4 cellular contexts compared by ENCODE assay signal in the genomic region with DNA sequence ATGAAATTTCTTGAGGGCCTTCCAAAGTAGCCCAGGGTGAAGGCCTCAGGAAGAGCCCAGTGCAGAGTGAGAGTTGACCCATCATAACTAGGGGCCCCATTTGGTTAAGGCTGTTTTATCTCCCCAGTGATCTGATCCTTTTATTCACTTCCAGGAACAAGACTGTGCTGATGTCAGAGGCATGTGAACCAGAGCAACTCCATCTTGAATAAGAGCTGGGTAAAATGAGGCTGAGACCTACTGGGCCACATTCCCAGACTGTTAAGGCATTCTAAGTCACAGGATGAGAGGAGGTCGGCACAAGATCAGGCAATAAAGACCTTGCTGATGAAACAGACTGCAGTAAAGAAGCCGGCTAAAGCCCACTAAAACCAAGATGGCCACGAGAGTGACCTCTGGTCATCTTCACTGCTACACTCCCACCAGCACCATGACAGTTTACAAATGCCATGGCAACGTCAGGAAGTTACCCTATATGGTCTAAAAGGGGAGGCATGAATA. TPM values are rescaled to one million over a fixed set of nuclear protein-coding genes. Genes with fewer than 3 reads are reported as not detected.
"Had no signal": no experiment of that assay in that cellular context is flagged by ENCODE, and none has a peak within 500 bp of the region (broad histone marks: within the 10 kb centered on the region; RNA-seq: fewer than 3 reads in every experiment).

No MANE protein-coding gene starts in this region.

RNA-seq across cellular contexts. Expression of gene CHST15, which starts 55.1 kb away (rescaled TPM):
- total RNA-seq: activated CD4-positive, alpha-beta T cell treated with anti-CD3 and anti-CD28 coated beads, Interleukin-2, amount 10 ng/mL, durations not matched to agents 7 days and 5 days; activated CD8-positive, alpha-beta T cell treated with anti-CD3 and anti-CD28 coated beads, Interleukin-2, amount 10 ng/mL, durations not matched to agents 7 days and 5 days; activated T-helper 2 cell treated with anti-CD3 and anti-CD28 coated beads, Interferon-gamma antibody, Interleukin-2, Interleukin-4, amounts not matched to agents 10 μg/mL and 5 μg/mL and 100 μg/mL, durations not matched to agents 14 hours and 24 hours and 36 hours; SK-MEL-5 had no signal
